35 cellular contexts compared by ENCODE assay signal in the genomic region with DNA sequence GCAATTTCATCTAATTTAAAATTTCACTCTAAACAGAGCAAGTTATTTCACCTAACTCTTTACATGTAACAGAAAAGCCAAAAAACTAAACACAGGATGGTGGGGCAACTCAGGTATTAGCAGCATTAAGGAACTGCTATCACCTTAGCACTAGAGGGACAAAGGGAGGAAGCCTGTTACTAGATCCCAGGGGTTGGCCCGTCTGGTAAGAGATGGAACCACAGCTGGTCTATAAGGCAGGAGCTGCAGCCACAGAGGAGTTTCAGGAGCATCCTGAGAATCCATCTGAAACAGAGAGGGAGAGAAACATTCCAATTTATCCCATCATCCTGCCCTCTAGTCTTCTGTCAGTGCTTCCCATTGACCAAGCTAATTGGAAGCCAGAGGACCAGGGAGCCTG.
"Had no signal": no experiment of that assay in that cellular context is flagged by ENCODE, and none has a peak within 500 bp of the region (broad histone marks: within the 10 kb centered on the region; RNA-seq: fewer than 3 reads in every experiment).

No MANE protein-coding gene starts in this region.

- H3K27ac ChIP-seq: brain microvascular endothelial cell, Peyer's patch, SJSA1 had no signal

- H3K27me3 ChIP-seq: brain microvascular endothelial cell, Peyer's patch, SJSA1 had no signal

- H3K4me2 ChIP-seq: SK-N-SH had no signal

- H3K4me1 Mint-ChIP-seq: activated naive CD8-positive, alpha-beta T cell treated with anti-CD3 and anti-CD28 coated beads, Interleukin-2, amount 50 U/mL, for 24 hours had no signal

- H3K27me3 Mint-ChIP-seq: activated CD4-positive, alpha-beta memory T cell treated with anti-CD3 and anti-CD28 coated beads for 36 hours; activated naive CD8-positive, alpha-beta T cell; activated naive CD8-positive, alpha-beta T cell treated with anti-CD3 and anti-CD28 coated beads, Interleukin-2, amount 50 U/mL, for 24 hours had no signal

- H3K27ac Mint-ChIP-seq: activated CD4-positive, alpha-beta memory T cell treated with anti-CD3 and anti-CD28 coated beads for 36 hours; activated naive CD4-positive, alpha-beta T cell treated with anti-CD3 and anti-CD28 coated beads for 36 hours; activated naive CD8-positive, alpha-beta T cell; activated naive CD8-positive, alpha-beta T cell treated with anti-CD3 and anti-CD28 coated beads, Interleukin-2, amount 50 U/mL, for 24 hours; activated T-helper 1 cell treated with anti-CD3 and anti-CD28 coated beads, Interleukin-12 subunit alpha, Interleukin-12 subunit beta, Interleukin-2, Interleukin-4 antibody, amounts not matched to agents 30 ng/mL and 10 ng/mL and 1 ng/mL, durations not matched to agents 14 hours and 24 hours and 36 hours; T-helper 1 cell treated with Interleukin-12 subunit alpha and Interleukin-12 subunit beta and Interleukin-4 antibody, amounts not matched to agents 30 μg/mL and 1 μg/mL, for 36 hours; T-helper 2 cell treated with Interferon-gamma antibody and Interleukin-4, amounts not matched to agents 5 μg/mL and 100 μg/mL, for 36 hours had no signal

- H3K36me3 Mint-ChIP-seq: activated CD4-positive, alpha-beta memory T cell treated with anti-CD3 and anti-CD28 coated beads for 36 hours; activated naive CD8-positive, alpha-beta T cell had no signal

- H3K36me3 ChIP-seq: brain microvascular endothelial cell, Peyer's patch, SJSA1 had no signal

- H3K4me1 ChIP-seq: Peyer's patch, SJSA1 had no signal

- H3K9ac ChIP-seq: SK-N-SH had no signal

- H3K9me3 Mint-ChIP-seq: activated T-cell treated with anti-CD3 and anti-CD28 coated beads, Interleukin-2, amount 50 U/mL, for 4 hours; activated T-helper 1 cell treated with anti-CD3 and anti-CD28 coated beads, Interleukin-12 subunit alpha, Interleukin-12 subunit beta, Interleukin-2, Interleukin-4 antibody, amounts not matched to agents 30 ng/mL and 10 ng/mL and 1 ng/mL, durations not matched to agents 14 hours and 24 hours and 36 hours had no signal

- ATAC-seq: activated CD4-positive, CD25-positive, alpha-beta regulatory T cell treated with anti-CD3 and anti-CD28 coated beads, Interleukin-2, amount 50 U/mL, for 24 hours; activated naive CD8-positive, alpha-beta T cell treated with anti-CD3 and anti-CD28 coated beads, Interleukin-2, amount 50 U/mL, for 24 hours; activated T-cell treated with anti-CD3 and anti-CD28 coated beads, Interleukin-2, amount 50 U/mL, for 4 hours; PC-3 had no signal

- DNase-seq: activated CD4-positive, alpha-beta memory T cell treated with anti-CD3 and anti-CD28 coated beads for 36 hours; activated CD4-positive, alpha-beta T cell treated with anti-CD3 and anti-CD28 coated beads for 4 hours; activated CD4-positive, alpha-beta T cell treated with anti-CD3 and anti-CD28 coated beads, Interleukin-2, amount 50 U/mL, for 1 hour; activated CD8-positive, alpha-beta memory T cell treated with anti-CD3 and anti-CD28 coated beads, Interleukin-2, amount 50 U/mL, for 4 hours; activated gamma-delta T cell treated with Interleukin-2 at 50 U/mL for 16 hours; activated naive CD4-positive, alpha-beta T cell treated with anti-CD3 and anti-CD28 coated beads for 36 hours; activated naive CD8-positive, alpha-beta T cell treated with anti-CD3 and anti-CD28 coated beads, Interleukin-2, amount 50 U/mL, for 24 hours; activated T-cell treated with anti-CD3 and anti-CD28 coated beads for 4 hours; activated T-cell treated with anti-CD3 and anti-CD28 coated beads, Interleukin-2, amount 50 U/mL, for 4 hours; amniotic stem cell; aorta; brain microvascular endothelial cell; central memory CD4-positive, alpha-beta T cell; NCI-H1092 treated with DMSO at 0.1 percent for 48 hours; NCI-H1417; NCI-H146; NCI-H187; NCI-H2029 treated with DMSO at 0.1 percent for 48 hours; NCI-H2107; NCI-H2171; NCI-H2227 treated with DMSO at 0.1 percent for 48 hours; NCI-H446 treated with DMSO at 0.1 percent for 48 hours; NCI-H524 treated with DMSO at 0.1 percent for 48 hours; NK-92 treated with Interleukin-12 subunit alpha and Interleukin-12 subunit beta, amount 100 ng/mL, for 24 hours; PC-3; Peyer's patch; RPMI8226; SHP77 treated with DMSO at 0.1 percent for 48 hours; SK-N-SH had no signal

- H3K4me3 Mint-ChIP-seq: activated CD4-positive, alpha-beta memory T cell treated with anti-CD3 and anti-CD28 coated beads for 36 hours; activated naive CD4-positive, alpha-beta T cell treated with anti-CD3 and anti-CD28 coated beads for 36 hours; activated naive CD8-positive, alpha-beta T cell; activated naive CD8-positive, alpha-beta T cell treated with anti-CD3 and anti-CD28 coated beads, Interleukin-2, amount 50 U/mL, for 24 hours; activated T-cell treated with anti-CD3 and anti-CD28 coated beads, Interleukin-2, amount 50 U/mL, for 4 hours; activated T-helper 1 cell treated with anti-CD3 and anti-CD28 coated beads, Interleukin-12 subunit alpha, Interleukin-12 subunit beta, Interleukin-2, Interleukin-4 antibody, amounts not matched to agents 30 ng/mL and 10 ng/mL and 1 ng/mL, durations not matched to agents 14 hours and 24 hours and 36 hours; T-helper 1 cell treated with Interleukin-12 subunit alpha and Interleukin-12 subunit beta and Interleukin-4 antibody, amounts not matched to agents 30 μg/mL and 1 μg/mL, for 36 hours; T-helper 2 cell treated with Interferon-gamma antibody and Interleukin-4, amounts not matched to agents 5 μg/mL and 100 μg/mL, for 36 hours had no signal

- H3K9me3 ChIP-seq: Peyer's patch, SJSA1, SK-N-SH had no signal

- H3K4me3 ChIP-seq: Peyer's patch, SJSA1 had no signal
